ENCODE assay signal across 19 cellular contexts in the genomic region with DNA sequence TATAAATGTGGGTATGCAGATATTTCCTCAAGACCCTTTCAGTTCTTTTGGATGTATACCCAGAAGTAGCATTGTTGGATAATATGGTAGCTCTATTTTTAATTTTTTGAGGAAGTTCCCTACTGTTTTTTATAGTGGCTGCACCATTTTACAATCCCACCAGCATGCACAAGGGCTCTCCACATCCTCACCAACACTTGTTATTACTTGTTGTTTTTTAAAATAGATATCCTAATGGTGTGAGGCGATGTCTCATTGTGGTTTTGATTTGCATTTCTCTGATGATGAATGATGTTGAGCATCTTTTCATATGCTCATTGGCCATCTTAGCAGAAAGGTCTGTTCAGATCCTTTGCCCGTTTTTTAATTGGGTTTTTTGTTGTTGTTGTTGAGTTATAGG.
"Had no signal": no experiment of that assay in that cellular context is flagged by ENCODE, and none has a peak within 500 bp of the region (broad histone marks: within the 10 kb centered on the region; RNA-seq: fewer than 3 reads in every experiment).

No MANE protein-coding gene starts in this region.

- H3K4me3 ChIP-seq: body of pancreas, colonic mucosa, psoas muscle, right lobe of liver, smooth muscle cell, thoracic aorta, upper lobe of right lung had no signal

- DNase-seq: activated CD4-positive, alpha-beta T cell treated with anti-CD3 and anti-CD28 coated beads, Interleukin-2, amount 50 U/mL, for 1 hour; activated CD4-positive, CD25-positive, alpha-beta regulatory T cell; activated CD8-positive, alpha-beta memory T cell treated with anti-CD3 and anti-CD28 coated beads for 24 hours; activated naive CD4-positive, alpha-beta T cell treated with anti-CD3 and anti-CD28 coated beads for 36 hours; amniotic stem cell; body of pancreas; central memory CD4-positive, alpha-beta T cell; colonic mucosa; foreskin fibroblast; psoas muscle; right lobe of liver; stimulated activated CD4-positive, alpha-beta T cell treated with anti-CD3 and anti-CD28 coated beads, Interleukin-4, amount 100 ng/mL, for 4 hours; stimulated activated CD8-positive, alpha-beta memory T cell treated with anti-CD3 and anti-CD28 coated beads, Interleukin-4, amount 100 ng/mL, for 48 hours; SW 1271; upper lobe of right lung had no signal

- H3K9me3 ChIP-seq: body of pancreas, colonic mucosa, psoas muscle, right lobe of liver, thoracic aorta, upper lobe of right lung had no signal

- ATAC-seq: body of pancreas, psoas muscle, right lobe of liver, upper lobe of right lung had no signal

- H3K4me3 Mint-ChIP-seq: activated naive CD4-positive, alpha-beta T cell treated with anti-CD3 and anti-CD28 coated beads for 36 hours; nephron had no signal

- H3K36me3 ChIP-seq: colonic mucosa, right lobe of liver, thoracic aorta, upper lobe of right lung had no signal

- H3K9me3 Mint-ChIP-seq: activated naive CD4-positive, alpha-beta T cell treated with anti-CD3 and anti-CD28 coated beads for 36 hours; activated T-helper 2 cell treated with anti-CD3 and anti-CD28 coated beads, Interferon-gamma antibody, Interleukin-2, Interleukin-4, amounts not matched to agents 10 μg/mL and 5 μg/mL and 100 μg/mL, durations not matched to agents 14 hours and 24 hours and 36 hours; nephron had no signal

- H3K27ac ChIP-seq: body of pancreas, colonic mucosa, psoas muscle, thoracic aorta, upper lobe of right lung had no signal

- H3K4me2 ChIP-seq: smooth muscle cell had no signal

- H3K4me1 ChIP-seq: colonic mucosa had no signal

- H3K27me3 ChIP-seq: body of pancreas, colonic mucosa, right lobe of liver, upper lobe of right lung had no signal

- H3K27ac Mint-ChIP-seq: activated naive CD4-positive, alpha-beta T cell treated with anti-CD3 and anti-CD28 coated beads for 36 hours; activated T-helper 2 cell treated with anti-CD3 and anti-CD28 coated beads, Interferon-gamma antibody, Interleukin-2, Interleukin-4, amounts not matched to agents 10 μg/mL and 5 μg/mL and 100 μg/mL, durations not matched to agents 14 hours and 24 hours and 36 hours had no signal
